16 cellular contexts compared by ENCODE assay signal in genomic region chr11:86003654-86004053, GRCh38.
A peak's percentile ranks its signal among the peaks of the same experiment; 100 is the strongest.
DNase-seq lines count a peak whose midpoint lies in the region; ATAC-seq, FAIRE-seq and TF ChIP-seq lines count a peak whose summit lies in the region.
"Had no signal": no experiment of that assay in that cellular context is flagged by ENCODE, and none has a peak within 500 bp of the region (broad histone marks: within the 10 kb centered on the region; RNA-seq: fewer than 3 reads in every experiment).

No MANE protein-coding gene starts in this region.

- no peak overlapping the region for H3K4me3 Mint-ChIP-seq in astrocyte (ENCODE audit: unreplicated experiment)
- no peak overlapping the region for H3K4me3 Mint-ChIP-seq in activated T-helper 2 cell treated with anti-CD3 and anti-CD28 coated beads, Interferon-gamma antibody, Interleukin-2, Interleukin-4, amounts not matched to agents 10 μg/mL and 5 μg/mL and 100 μg/mL, durations not matched to agents 14 hours and 24 hours and 36 hours (ENCODE audit: low read depth)
- H3K4me3 Mint-ChIP-seq: CD14-positive monocyte; CD8-positive, alpha-beta T cell; HFFc6 had no signal

- no peak overlapping the region for H3K4me2 ChIP-seq in mammary epithelial cell (ENCODE audit: insufficient read depth, low read depth, low read length)
- H3K4me2 ChIP-seq in astrocyte (ENCODE audit: low read length), result no peak overlapping the region
- H3K4me2 ChIP-seq: A549 had no signal

- CTCF ChIA-PET in mammary epithelial cell (lab: Charles Lee; ENCODE audit: low non-redundant PET), result no interaction called here

- H3K9ac ChIP-seq in mammary epithelial cell (ENCODE audit: insufficient read depth, low read length), result no peak overlapping the region
- no peak overlapping the region for H3K9ac ChIP-seq in astrocyte (ENCODE audit: low read length)

- H3K4me1 Mint-ChIP-seq in astrocyte (ENCODE audit: low read depth, unreplicated experiment), result no peaks in the 10 kb centered on the region
- peaks cover 15% of the 10 kb centered on the region for H3K4me1 Mint-ChIP-seq in activated T-helper 2 cell treated with anti-CD3 and anti-CD28 coated beads, Interferon-gamma antibody, Interleukin-2, Interleukin-4, amounts not matched to agents 10 μg/mL and 5 μg/mL and 100 μg/mL, durations not matched to agents 14 hours and 24 hours and 36 hours (ENCODE audit: low read depth)
- H3K4me1 Mint-ChIP-seq: CD14-positive monocyte had no signal

- H4K20me1 ChIP-seq in mammary epithelial cell (ENCODE audit: insufficient read depth, low read length) (no peaks in the 10 kb centered on the region), astrocyte (ENCODE audit: insufficient read depth, low read length) (peaks cover 39% of the 10 kb centered on the region)

- H3K27me3 ChIP-seq in mammary epithelial cell (ENCODE audit: insufficient read depth, low read length), result no peaks in the 10 kb centered on the region
- no peaks in the 10 kb centered on the region for H3K27me3 ChIP-seq in breast epithelium
- H3K27me3 ChIP-seq in astrocyte (ENCODE audit: insufficient read depth, low read length), result no peaks in the 10 kb centered on the region

- no peaks in the 10 kb centered on the region for H3K27me3 Mint-ChIP-seq in astrocyte (ENCODE audit: low read depth, unreplicated experiment)
- H3K27me3 Mint-ChIP-seq in activated T-helper 2 cell treated with anti-CD3 and anti-CD28 coated beads, Interferon-gamma antibody, Interleukin-2, Interleukin-4, amounts not matched to agents 10 μg/mL and 5 μg/mL and 100 μg/mL, durations not matched to agents 14 hours and 24 hours and 36 hours (ENCODE audit: low read depth), result no peaks in the 10 kb centered on the region

- 31% methylated on average over 2 of the region's 2 CpGs for WGBS in mammary epithelial cell (ENCODE audit: low coverage, missing lambda C conversion rate)

- H3K27ac ChIP-seq in mammary epithelial cell (ENCODE audit: insufficient read depth, low read depth, low read length) (no peak overlapping the region), breast epithelium (no peak overlapping the region), astrocyte (ENCODE audit: low read depth, low read length) (no peak overlapping the region)
- H3K27ac ChIP-seq: A549 had no signal

- FAIRE-seq in astrocyte (lab: Jason Lieb, UNC), result peak; percentile 34
- FAIRE-seq: A549, HepG2, HTR-8/SVneo had no signal

- peak; percentile 78 for ATAC-seq in esophagus mucosa
- ATAC-seq: A549; CD8-positive, alpha-beta T cell; HepG2 had no signal

- no peak for TF ChIP-seq POLR2A in breast epithelium (IDR thresholded peaks at IDR 0.05)

- DNase-seq in mammary epithelial cell, result peak; percentile 15
- no peak for DNase-seq in breast epithelium (ENCODE audit: low spot score in 2 of 2)
- DNase-seq in astrocyte (ENCODE audit: low read depth), result no peak
- no peak for DNase-seq in activated T-helper 2 cell treated with anti-CD3 and anti-CD28 coated beads, Interferon-gamma antibody, Interleukin-2, Interleukin-4, amounts not matched to agents 10 μg/mL and 5 μg/mL and 100 μg/mL, durations not matched to agents 14 hours and 24 hours and 36 hours (ENCODE audit: low spot score)
- DNase-seq in NCI-H345 treated with DMSO at 0.1 percent for 48 hours (lab: John Stamatoyannopoulos, UW; ENCODE audit: unreplicated experiment), result no peak
- DNase-seq: CD8-positive, alpha-beta T cell; COR-L47; DND-41; GDM1; HCEC 1CT; HFFc6 had no signal

- peaks cover 49% of the 10 kb centered on the region for H3K36me3 ChIP-seq in mammary epithelial cell (ENCODE audit: insufficient read depth, low read length)
- H3K36me3 ChIP-seq in breast epithelium, result peaks cover 4% of the 10 kb centered on the region
- peaks cover 79% of the 10 kb centered on the region for H3K36me3 ChIP-seq in astrocyte (ENCODE audit: insufficient read depth, low read length)

- BruUV-seq in mammary epithelial cell (replicated peaks; lab: Mats Ljungman, UMichigan), result no TSS peak

- no peaks in the 10 kb centered on the region for H3K4me1 ChIP-seq in mammary epithelial cell (ENCODE audit: insufficient read depth, low read length)
- no peaks in the 10 kb centered on the region for H3K4me1 ChIP-seq in breast epithelium
- no peaks in the 10 kb centered on the region for H3K4me1 ChIP-seq in astrocyte (ENCODE audit: insufficient read depth, low read length)
- H3K4me1 ChIP-seq: A549 had no signal

- H3K9me3 ChIP-seq in mammary epithelial cell (replicated peaks; ENCODE audit: insufficient read depth, low read length) (no peaks in the 10 kb centered on the region), breast epithelium (no peaks in the 10 kb centered on the region), astrocyte (ENCODE audit: insufficient read depth, low read depth, low read length) (no peaks in the 10 kb centered on the region)
- H3K9me3 ChIP-seq: A549 had no signal

- TF ChIP-seq CTCF in mammary epithelial cell (conservative IDR thresholded peaks at IDR 0.05 in 1 of 2, IDR thresholded peaks at IDR 0.05 in 1 of 2; ENCODE audit: extremely low read depth in 1 of 2, insufficient read depth in 1 of 2, low read depth in 1 of 2, low read length in 2 of 2), result no peak
- TF ChIP-seq CTCF in breast epithelium (IDR thresholded peaks at IDR 0.05), result no peak
- TF ChIP-seq CTCF in astrocyte (IDR thresholded peaks at IDR 0.05; ENCODE audit: insufficient read depth, low read depth, low read length), result no peak

- H3K79me2 ChIP-seq in mammary epithelial cell (ENCODE audit: insufficient read depth, low read length) (peaks cover 10% of the 10 kb centered on the region), astrocyte (ENCODE audit: insufficient read depth, low read length) (peaks cover 38% of the 10 kb centered on the region)

- in situ Hi-C loops in mammary epithelial cell (cut with MboI; ENCODE audit: low sequenced_read_pairs in 2 of 2), result no loop called here

- intact Hi-C loops in mammary epithelial cell (cut with micrococcal nuclease), result no loop called here
- intact Hi-C loops in breast epithelium (cut with DNase I; ENCODE audit: low total_unique reads), result no loop called here
- intact Hi-C loops in activated T-helper 2 cell treated with anti-CD3 and anti-CD28 coated beads, Interferon-gamma antibody, Interleukin-2, Interleukin-4, amounts not matched to agents 10 μg/mL and 5 μg/mL and 100 μg/mL, durations not matched to agents 14 hours and 24 hours and 36 hours (cut with micrococcal nuclease), result loop anchor here (5.0 kb wide), 1 partner anchor 36 kb away; no protein-coding TSS in a partner anchor

- no peaks in the 10 kb centered on the region for H3K9me3 Mint-ChIP-seq in astrocyte (ENCODE audit: unreplicated experiment)
- H3K9me3 Mint-ChIP-seq in activated T-helper 2 cell treated with anti-CD3 and anti-CD28 coated beads, Interferon-gamma antibody, Interleukin-2, Interleukin-4, amounts not matched to agents 10 μg/mL and 5 μg/mL and 100 μg/mL, durations not matched to agents 14 hours and 24 hours and 36 hours, result no peaks in the 10 kb centered on the region
- H3K9me3 Mint-ChIP-seq: CD14-positive monocyte; CD8-positive, alpha-beta T cell; HFFc6 had no signal

- H2AFZ ChIP-seq in mammary epithelial cell (ENCODE audit: low read depth, low read length), result no peak overlapping the region
- H2AFZ ChIP-seq in astrocyte (ENCODE audit: low read depth, low read length), result no peak overlapping the region

- dilution Hi-C loops in mammary epithelial cell (cut with HindIII; ENCODE audit: low sequenced_read_pairs), result no loop called here

- H3K27ac Mint-ChIP-seq in astrocyte (ENCODE audit: unreplicated experiment), result no peak overlapping the region
- H3K27ac Mint-ChIP-seq in activated T-helper 2 cell treated with anti-CD3 and anti-CD28 coated beads, Interferon-gamma antibody, Interleukin-2, Interleukin-4, amounts not matched to agents 10 μg/mL and 5 μg/mL and 100 μg/mL, durations not matched to agents 14 hours and 24 hours and 36 hours, result no peak overlapping the region
- H3K27ac Mint-ChIP-seq: CD8-positive, alpha-beta T cell; HFFc6 had no signal

- no peak overlapping the region for H3K4me3 ChIP-seq in mammary epithelial cell (replicated peaks in 1 of 3; ENCODE audit: insufficient read depth in 1 of 3, low read depth in 2 of 3, low read length in 3 of 3)
- no peak overlapping the region for H3K4me3 ChIP-seq in breast epithelium
- H3K4me3 ChIP-seq in astrocyte (ENCODE audit: insufficient read depth, low read depth, low read length), result no peak overlapping the region
- H3K4me3 ChIP-seq: A549 had no signal

- peaks cover 11% of the 10 kb centered on the region for H3K36me3 Mint-ChIP-seq in astrocyte (ENCODE audit: low read depth, unreplicated experiment)
- peaks cover 84% of the 10 kb centered on the region for H3K36me3 Mint-ChIP-seq in activated T-helper 2 cell treated with anti-CD3 and anti-CD28 coated beads, Interferon-gamma antibody, Interleukin-2, Interleukin-4, amounts not matched to agents 10 μg/mL and 5 μg/mL and 100 μg/mL, durations not matched to agents 14 hours and 24 hours and 36 hours (ENCODE audit: low read depth)
